7 cellular contexts compared by ENCODE assay signal in the genomic region with DNA sequence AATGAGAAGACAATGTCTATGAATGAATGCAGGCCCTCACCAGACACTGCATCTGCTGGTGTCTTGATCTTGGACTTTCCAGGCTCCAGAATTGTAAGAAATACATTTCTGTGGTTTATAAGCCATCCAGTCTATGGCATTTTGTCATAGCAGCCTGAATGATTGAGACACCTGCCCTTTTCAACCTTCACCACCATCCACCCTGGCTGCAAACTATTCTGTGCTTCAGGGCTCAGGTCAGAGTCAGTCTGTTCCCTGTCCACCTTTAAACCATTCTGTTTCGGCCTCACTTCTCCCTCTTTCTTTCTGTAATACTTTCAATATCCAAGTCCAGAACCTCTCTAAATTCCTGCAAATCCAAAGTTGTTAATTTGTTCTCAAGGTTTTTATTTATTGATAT.
"Had no signal": no experiment of that assay in that cellular context is flagged by ENCODE, and none has a peak within 500 bp of the region (broad histone marks: within the 10 kb centered on the region; RNA-seq: fewer than 3 reads in every experiment).

No MANE protein-coding gene starts in this region.

- DNase-seq: H9, HCEC 1CT, KBM-7 had no signal

- ATAC-seq: GM23338 had no signal

- FAIRE-seq: H1, H54, HTR-8/SVneo had no signal

- H3K4me3 ChIP-seq: GM23338 had no signal
